ENCODE assay signal across 8 cellular contexts in genomic region chr1:44775078-44775929, GRCh38. TPM values are rescaled to one million over a fixed set of nuclear protein-coding genes. Genes with fewer than 3 reads are reported as not detected.
DNase-seq lines count a peak whose midpoint lies in the region; ATAC-seq and TF ChIP-seq lines count a peak whose summit lies in the region.

Gene RPS8, plus strand, starts transcription at chr1:44775540. Its CDS starts 57 bp downstream, at chr1:44775597.

- no peak for TF ChIP-seq CTCF in DND-41 (IDR thresholded peaks at IDR 0.05; ENCODE audit: borderline replicate concordance, extremely low read depth, low read length, poor library complexity, severe bottlenecking)
- TF ChIP-seq CTCF in Peyer's patch (IDR thresholded peaks at IDR 0.05) = no peak

- H3K9me3 ChIP-seq in DND-41 (ENCODE audit: insufficient read depth, low read length, severe bottlenecking) = no peaks in the 10 kb centered on the region
- H3K9me3 ChIP-seq in KOPT-K1 (ENCODE audit: insufficient read depth, low read length, poor library complexity, severe bottlenecking) = no peaks in the 10 kb centered on the region
- H3K9me3 ChIP-seq in Peyer's patch = no peaks in the 10 kb centered on the region

- peak within 1 kb of the TSS; percentile 96 to 99 (median 97) for H3K27ac Mint-ChIP-seq in naive B cell
- H3K27ac Mint-ChIP-seq in stimulated activated effector memory CD8-positive, alpha-beta T cell treated with anti-CD3 and anti-CD28 coated beads, Interleukin-12 subunit alpha, Interleukin-12 subunit beta, amount 100 ng/mL, for 72 hours = peak within 1 kb of the TSS; percentile 97

- DNase-seq in DND-41 = peak; percentile 92
- DNase-seq in Peyer's patch = peak; percentile 92 to 97 (median 94)
- peak; percentile 76 for DNase-seq in activated T-helper 1 cell treated with Interleukin-2 at 50 U/mL for 16 hours (ENCODE audit: low read depth)
- DNase-seq in fibroblast of gingiva (ENCODE audit: low read depth) = peak; percentile 92
- peak; percentile 88 for DNase-seq in naive B cell
- peak; percentile 79 to 95 for DNase-seq in stimulated activated effector memory CD8-positive, alpha-beta T cell treated with anti-CD3 and anti-CD28 coated beads, Interleukin-12 subunit alpha, Interleukin-12 subunit beta, amount 100 ng/mL, for 72 hours (ENCODE audit: low spot score in 2 of 2)

- peak within 1 kb of the TSS; percentile 87 for H3K27ac ChIP-seq in DND-41 (ENCODE audit: low read length)
- H3K27ac ChIP-seq in KOPT-K1 (ENCODE audit: low read depth, low read length, poor library complexity, severe bottlenecking) = peak within 1 kb of the TSS; percentile 76
- peak within 1 kb of the TSS; percentile 93 to 98 (median 96) for H3K27ac ChIP-seq in Peyer's patch

- H3K9ac ChIP-seq in DND-41 (ENCODE audit: low read depth, low read length) = peak within 1 kb of the TSS; percentile 89

- peak within 1 kb of the TSS; percentile 86 for H3K4me2 ChIP-seq in DND-41 (ENCODE audit: insufficient read depth, low read length)

- TF ChIP-seq POLR2A in Peyer's patch (IDR thresholded peaks at IDR 0.05) = peak; percentile 89 to 95

- peak within 1 kb of the TSS; percentile 99 for H2AFZ ChIP-seq in DND-41 (ENCODE audit: low read depth, low read length)

- peak within 1 kb of the TSS; percentile 91 for H3K4me3 ChIP-seq in DND-41 (ENCODE audit: low read depth in 1 of 2, low read length in 2 of 2)
- H3K4me3 ChIP-seq in Peyer's patch = peak within 1 kb of the TSS; percentile 78 to 96 (median 84)

- H4K20me1 ChIP-seq in DND-41 (ENCODE audit: insufficient read depth, low read length) = peaks cover 31% of the 10 kb centered on the region

- H3K36me3 Mint-ChIP-seq in naive B cell = peaks cover 0 to 5% of the 10 kb centered on the region in 2 donors
- peaks cover 56% of the 10 kb centered on the region for H3K36me3 Mint-ChIP-seq in stimulated activated effector memory CD8-positive, alpha-beta T cell treated with anti-CD3 and anti-CD28 coated beads, Interleukin-12 subunit alpha, Interleukin-12 subunit beta, amount 100 ng/mL, for 72 hours

- H3K79me2 ChIP-seq in DND-41 (ENCODE audit: insufficient read depth, low read length) = peaks cover 46% of the 10 kb centered on the region

- H3K36me3 ChIP-seq in DND-41 (ENCODE audit: insufficient read depth, low read length) (peaks cover 45% of the 10 kb centered on the region), KOPT-K1 (ENCODE audit: insufficient read depth, low read length) (peaks cover 41% of the 10 kb centered on the region), Peyer's patch (peaks cover 0 to 32% (median 0%) of the 10 kb centered on the region in 3 donors)

- H3K27me3 Mint-ChIP-seq in naive B cell = no peaks in the 10 kb centered on the region

- H3K4me1 Mint-ChIP-seq in naive B cell = peaks cover 25 to 41% (median 37%) of the 10 kb centered on the region in 3 donors
- peaks cover 38% of the 10 kb centered on the region for H3K4me1 Mint-ChIP-seq in stimulated activated effector memory CD8-positive, alpha-beta T cell treated with anti-CD3 and anti-CD28 coated beads, Interleukin-12 subunit alpha, Interleukin-12 subunit beta, amount 100 ng/mL, for 72 hours

- ATAC-seq in DND-41 (ENCODE audit: insufficient read depth, low read depth) (peak; percentile 82), GM21786 (IDR thresholded peaks at IDR 0.05; ENCODE audit: unreplicated experiment) (peak; percentile 67), naive B cell (ENCODE audit: low read depth in 2 of 2) (peak; percentile 83 to 87)
- ATAC-seq in stimulated activated effector memory CD8-positive, alpha-beta T cell treated with anti-CD3 and anti-CD28 coated beads, Interleukin-12 subunit alpha, Interleukin-12 subunit beta, amount 100 ng/mL, for 72 hours = peak; percentile 87

- no peaks in the 10 kb centered on the region for H3K9me3 Mint-ChIP-seq in naive B cell
- no peaks in the 10 kb centered on the region for H3K9me3 Mint-ChIP-seq in stimulated activated effector memory CD8-positive, alpha-beta T cell treated with anti-CD3 and anti-CD28 coated beads, Interleukin-12 subunit alpha, Interleukin-12 subunit beta, amount 100 ng/mL, for 72 hours

- H3K27me3 ChIP-seq in DND-41 (ENCODE audit: insufficient read depth, low read length, poor library complexity) = no peaks in the 10 kb centered on the region
- H3K27me3 ChIP-seq in Peyer's patch = no peaks in the 10 kb centered on the region

- peak within 1 kb of the TSS; percentile 90 to 98 (median 96) for H3K4me3 Mint-ChIP-seq in naive B cell
- H3K4me3 Mint-ChIP-seq in stimulated activated effector memory CD8-positive, alpha-beta T cell treated with anti-CD3 and anti-CD28 coated beads, Interleukin-12 subunit alpha, Interleukin-12 subunit beta, amount 100 ng/mL, for 72 hours = peak within 1 kb of the TSS; percentile 86

- H3K4me1 ChIP-seq in DND-41 (ENCODE audit: insufficient read depth, low read length) = peaks cover 34% of the 10 kb centered on the region
- peaks cover 0 to 25% (median 0%) of the 10 kb centered on the region in 4 donors for H3K4me1 ChIP-seq in Peyer's patch

RNA-seq across cellular contexts. Expression of gene RPS8, which starts in this region (rescaled TPM):
- 1,000 to 10,000 TPM in 1 of 4 donors, 100 to 1,000 TPM in 3; 456 to 1,875 (median 819) TPM for total RNA-seq in Peyer's patch
- polyA plus RNA-seq in naive B cell (ENCODE audit: low read depth in 6 of 6) = 1,000 to 10,000 TPM in 5 of 6 donors, 100 to 1,000 TPM in 1; 896 to 1,302 (median 1,132) TPM

Comparison
In these comparisons a context has a peak if more than half of its experiments do, and no peak if none do; other contexts are left out.
1. Peak in every context shown above with its lines: DNase-seq, ATAC-seq, H3K4me3 ChIP-seq and H3K27ac ChIP-seq.